In genomic region chr15:90871097-90871715, GRCh38 we compare ENCODE assay signal across 8 cellular contexts. TPM values are rescaled to one million over a fixed set of nuclear protein-coding genes. Genes with fewer than 3 reads are reported as not detected.
DNase-seq lines count a peak whose midpoint lies in the region; ATAC-seq and TF ChIP-seq lines count a peak whose summit lies in the region.

No MANE protein-coding gene starts in this region.

- peak; percentile 44 for TF ChIP-seq POLR2A in GM19193 (IDR thresholded peaks at IDR 0.05; ENCODE audit: extremely low read depth, insufficient read depth, insufficient read length)

- CTCF ChIA-PET in AG04450 (lab: Charles Lee), result interaction anchor here (1.2 to 1.8 kb wide), 2 partner anchors 14 to 223 kb away, joined by 4 to 5 read pairs; no protein-coding TSS in a partner anchor

- H3K9me3 ChIP-seq in AG04450 (ENCODE audit: control insufficient read depth, insufficient read depth, low read length), result no peaks in the 10 kb centered on the region; the same call in 1 of the 2 replicates
- no peaks in the 10 kb centered on the region for H3K9me3 ChIP-seq in liver (ENCODE audit: control insufficient read depth in 4 of 4, low read length in 3 of 4)

- H3K36me3 ChIP-seq in liver (ENCODE audit: control insufficient read depth in 4 of 4, insufficient read depth in 3 of 4, low read depth in 1 of 4, low read length in 3 of 4), result peaks cover 1 to 3% (median 2%) of the 10 kb centered on the region in 4 donors

- peaks cover 8 to 62% (median 46%) of the 10 kb centered on the region in 4 donors for H3K4me1 ChIP-seq in liver (ENCODE audit: control insufficient read depth in 4 of 4, insufficient read depth in 4 of 4, low read length in 3 of 4)

- DNase-seq in AG04450 (ENCODE audit: low read depth, low spot score), result no peak
- DNase-seq in RPMI7951 (ENCODE audit: low read depth), result peak; percentile 33
- peak; percentile 36 to 38 for DNase-seq in cardiac fibroblast (ENCODE audit: low read depth in 2 of 2)
- peak in 13 of 49 donors; percentile 11 to 63 (median 29) for DNase-seq in substantia nigra (lab: John Stamatoyannopoulos, UW)
- DNase-seq in NCI-H2196 (lab: John Stamatoyannopoulos, UW; ENCODE audit: unreplicated experiment), result no peak

- H3K27ac ChIP-seq in AG04450 (ENCODE audit: low read depth, low read length) (peak overlapping the region; percentile 61), liver (ENCODE audit: low read depth in 1 of 2, low read length in 2 of 2) (peak overlapping the region; percentile 88 to 90), substantia nigra (ENCODE audit: low read depth, low read length, poor library complexity, severe bottlenecking) (peak overlapping the region; percentile 82)

- POLR2A ChIA-PET in AG04450 (lab: Yijun Ruan, JAX), result interaction anchor here (1.0 to 1.2 kb wide), 3 partner anchors 27 to 35 kb away, joined by 4 to 8 read pairs (median 7); partner anchors contain the start of gene MAN2A2

- ATAC-seq in GM21529 (IDR thresholded peaks at IDR 0.05; ENCODE audit: unreplicated experiment), result no peak

- WGBS in liver, result under 1% methylated on average over 74 of the region's 74 CpGs

- TF ChIP-seq RAD21 in liver (IDR thresholded peaks at IDR 0.05), result no peak

- TF ChIP-seq CTCF in AG04450 (IDR thresholded peaks at IDR 0.05; ENCODE audit: low read depth, low read length), result no peak
- TF ChIP-seq CTCF in cardiac fibroblast (IDR thresholded peaks at IDR 0.05; ENCODE audit: low read depth, low read length), result no peak
- no peak for TF ChIP-seq CTCF in liver (IDR thresholded peaks at IDR 0.05; ENCODE audit: low read depth, low read length, missing input control)

- H3K9ac ChIP-seq in liver (ENCODE audit: low read depth in 1 of 2, low read length in 2 of 2), result peak overlapping the region; percentile 83 to 90

- H3K27me3 ChIP-seq in AG04450 (ENCODE audit: control insufficient read depth, insufficient read depth, low read length), result no peaks in the 10 kb centered on the region
- H3K27me3 ChIP-seq in liver (ENCODE audit: control insufficient read depth in 4 of 4, insufficient read depth in 4 of 4, low read length in 3 of 4), result no peaks in the 10 kb centered on the region

- H3K4me3 ChIP-seq in AG04450 (ENCODE audit: low read depth, low read length), result peak overlapping the region; percentile 72
- H3K4me3 ChIP-seq in cardiac fibroblast (replicated peaks in 1 of 2; ENCODE audit: low read depth in 2 of 2, low read length in 2 of 2), result peak overlapping the region; percentile 67 to 71
- H3K4me3 ChIP-seq in liver (ENCODE audit: low read depth in 1 of 3, low read length in 3 of 3), result peak overlapping the region; percentile 89 to 94 (median 91)

TF ChIP-seq in liver, 16 proteins besides CTCF, POLR2A, EP300 and RAD21:
- no peak for TF ChIP-seq REST (IDR thresholded peaks at IDR 0.05)
- TF ChIP-seq MAX (IDR thresholded peaks at IDR 0.05), result no peak
- no peak for TF ChIP-seq FOXA1 (IDR thresholded peaks at IDR 0.05)
- TF ChIP-seq HNF4G (IDR thresholded peaks at IDR 0.05), result no peak
- no peak for TF ChIP-seq JUND (IDR thresholded peaks at IDR 0.05)
- TF ChIP-seq ZBTB33 (IDR thresholded peaks at IDR 0.05), result no peak
- TF ChIP-seq RXRA (IDR thresholded peaks at IDR 0.05), result no peak
TF ChIP-seq in liver: peak in this region for 0.

RNA-seq across cellular contexts. Expression of gene FURIN, which starts 2.8 kb away (rescaled TPM):
- polyA plus RNA-seq in AG04450 (2011; rRNA removed), result 14.0 and 21.5 TPM in 2 replicates
- polyA minus RNA-seq in AG04450 (2011; rRNA and poly(A)+ RNA removed), result 22.6 and 38.5 TPM in 2 replicates
- 20.4 and 32.5 TPM in 2 replicates for total RNA-seq in RPMI7951 (2014; rRNA removed; shearing (Covaris generic))
- 100 to 1,000 TPM; 124 to 204 TPM for total RNA-seq in liver
- polyA plus RNA-seq in liver, result 100 to 1,000 TPM; 102 to 258 TPM

RNA-seq across cellular contexts. Expression of gene FES, which starts 13.1 kb away (rescaled TPM):
- 5.5 and 7.1 TPM in 2 replicates for polyA plus RNA-seq in AG04450 (2011; rRNA removed)
- polyA minus RNA-seq in AG04450 (2011; rRNA and poly(A)+ RNA removed), result 7.1 and 8.9 TPM in 2 replicates
- total RNA-seq in RPMI7951 (2014; rRNA removed; shearing (Covaris generic)), result 3.5 and 4.7 TPM in 2 replicates
- total RNA-seq in liver, result 10 to 100 TPM; 42.8 to 43.1 TPM
- 10 to 100 TPM; 12.1 to 14.7 TPM for polyA plus RNA-seq in liver

RNA-seq across cellular contexts. Expression of gene MAN2A2, which starts 31.9 kb away (rescaled TPM):
- polyA plus RNA-seq in AG04450 (2011; rRNA removed) (14.3 and 20.6 TPM in 2 replicates), liver (10 to 100 TPM; 17.3 to 27.8 TPM)
- polyA minus RNA-seq in AG04450 (2011; rRNA and poly(A)+ RNA removed), result 16.2 and 23.4 TPM in 2 replicates
- total RNA-seq in RPMI7951 (2014; rRNA removed; shearing (Covaris generic)), result 6.5 and 7.1 TPM in 2 replicates
- total RNA-seq in liver, result 100 to 1,000 TPM in 1 of 2 donors, 10 to 100 TPM in 1; 73.9 to 111 TPM

Comparison
In these comparisons a context has a peak if more than half of its experiments do, and no peak if none do; other contexts are left out.
1. DNase-seq: peak in RPMI7951 (single experiment) and cardiac fibroblast (2 of 2); none in AG04450 (single experiment) and NCI-H2196 (single experiment).
2. Peak in every context shown above with its lines, with median percentiles within 50 percentile points of each other: H3K27ac ChIP-seq and H3K4me3 ChIP-seq.